Comparison of ENCODE assay signal across 1 cellular context in the genomic region with DNA sequence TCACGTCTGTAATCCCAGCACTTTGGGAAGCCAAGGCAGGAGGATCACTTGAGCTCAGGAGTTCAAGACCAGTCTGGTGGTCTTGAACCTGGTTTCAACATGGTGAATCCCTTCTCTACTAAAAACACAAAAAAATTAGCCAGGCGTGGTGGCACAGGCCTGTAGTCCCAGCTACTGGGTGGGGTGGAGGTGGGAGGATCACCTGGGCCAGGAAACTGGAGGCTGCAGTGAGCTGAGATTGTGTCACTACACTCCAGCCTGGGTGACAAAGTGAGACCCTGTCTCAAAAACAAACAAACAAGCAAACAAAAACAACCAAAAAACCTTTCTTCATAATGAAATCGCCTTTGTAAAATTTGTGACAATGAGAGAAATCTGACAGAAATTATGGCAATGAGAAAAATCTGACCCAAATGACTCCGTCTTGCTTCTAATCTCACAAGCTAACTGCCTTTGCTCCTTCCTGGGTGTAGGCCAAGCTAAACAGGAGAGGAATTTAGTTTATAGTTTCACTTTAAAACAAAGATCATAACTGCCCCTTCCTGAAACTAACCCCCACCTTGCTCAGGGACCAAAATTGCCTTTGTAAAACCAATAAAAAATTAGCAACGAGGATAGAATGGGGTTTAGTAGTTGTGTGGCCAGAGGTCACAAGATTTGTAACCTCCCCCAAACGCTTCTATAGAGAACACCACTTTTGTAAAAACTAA.
TF ChIP-seq lines count a peak whose summit lies in the region.

No MANE protein-coding gene starts in this region.

TF ChIP-seq in HEK293, 187 proteins besides CTCF, POLR2A, EP300 and RAD21 (continued from another document):
- TF ChIP-seq, protein P1, sequence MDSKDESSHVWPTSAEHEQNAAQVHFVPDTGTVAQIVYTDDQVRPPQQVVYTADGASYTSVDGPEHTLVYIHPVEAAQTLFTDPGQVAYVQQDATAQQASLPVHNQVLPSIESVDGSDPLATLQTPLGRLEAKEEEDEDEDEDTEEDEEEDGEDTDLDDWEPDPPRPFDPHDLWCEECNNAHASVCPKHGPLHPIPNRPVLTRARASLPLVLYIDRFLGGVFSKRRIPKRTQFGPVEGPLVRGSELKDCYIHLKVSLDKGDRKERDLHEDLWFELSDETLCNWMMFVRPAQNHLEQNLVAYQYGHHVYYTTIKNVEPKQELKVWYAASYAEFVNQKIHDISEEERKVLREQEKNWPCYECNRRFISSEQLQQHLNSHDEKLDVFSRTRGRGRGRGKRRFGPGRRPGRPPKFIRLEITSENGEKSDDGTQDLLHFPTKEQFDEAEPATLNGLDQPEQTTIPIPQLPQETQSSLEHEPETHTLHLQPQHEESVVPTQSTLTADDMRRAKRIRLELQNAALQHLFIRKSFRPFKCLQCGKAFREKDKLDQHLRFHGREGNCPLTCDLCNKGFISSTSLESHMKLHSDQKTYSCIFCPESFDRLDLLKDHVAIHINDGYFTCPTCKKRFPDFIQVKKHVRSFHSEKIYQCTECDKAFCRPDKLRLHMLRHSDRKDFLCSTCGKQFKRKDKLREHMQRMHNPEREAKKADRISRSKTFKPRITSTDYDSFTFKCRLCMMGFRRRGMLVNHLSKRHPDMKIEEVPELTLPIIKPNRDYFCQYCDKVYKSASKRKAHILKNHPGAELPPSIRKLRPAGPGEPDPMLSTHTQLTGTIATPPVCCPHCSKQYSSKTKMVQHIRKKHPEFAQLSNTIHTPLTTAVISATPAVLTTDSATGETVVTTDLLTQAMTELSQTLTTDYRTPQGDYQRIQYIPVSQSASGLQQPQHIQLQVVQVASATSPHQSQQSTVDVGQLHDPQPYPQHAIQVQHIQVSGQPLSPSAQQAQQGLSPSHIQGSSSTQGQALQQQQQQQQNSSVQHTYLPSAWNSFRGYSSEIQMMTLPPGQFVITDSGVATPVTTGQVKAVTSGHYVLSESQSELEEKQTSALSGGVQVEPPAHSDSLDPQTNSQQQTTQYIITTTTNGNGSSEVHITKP (tag by site-specific recombination; IDR thresholded peaks at IDR 0.05), result 0 out of 2 replicates have a peak, but pooled peaks have one; percentile 13
- TF ChIP-seq, protein P2, sequence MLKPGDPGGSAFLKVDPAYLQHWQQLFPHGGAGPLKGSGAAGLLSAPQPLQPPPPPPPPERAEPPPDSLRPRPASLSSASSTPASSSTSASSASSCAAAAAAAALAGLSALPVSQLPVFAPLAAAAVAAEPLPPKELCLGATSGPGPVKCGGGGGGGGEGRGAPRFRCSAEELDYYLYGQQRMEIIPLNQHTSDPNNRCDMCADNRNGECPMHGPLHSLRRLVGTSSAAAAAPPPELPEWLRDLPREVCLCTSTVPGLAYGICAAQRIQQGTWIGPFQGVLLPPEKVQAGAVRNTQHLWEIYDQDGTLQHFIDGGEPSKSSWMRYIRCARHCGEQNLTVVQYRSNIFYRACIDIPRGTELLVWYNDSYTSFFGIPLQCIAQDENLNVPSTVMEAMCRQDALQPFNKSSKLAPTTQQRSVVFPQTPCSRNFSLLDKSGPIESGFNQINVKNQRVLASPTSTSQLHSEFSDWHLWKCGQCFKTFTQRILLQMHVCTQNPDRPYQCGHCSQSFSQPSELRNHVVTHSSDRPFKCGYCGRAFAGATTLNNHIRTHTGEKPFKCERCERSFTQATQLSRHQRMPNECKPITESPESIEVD (tag by site-specific recombination; IDR thresholded peaks at IDR 0.05), result peak; percentile 57
TF ChIP-seq in HEK293: peak in this region for 4.
